In genomic region chr12:40010899-40011774, GRCh38 we compare ENCODE assay signal across 8 cellular contexts.
A peak's percentile ranks its signal among the peaks of the same experiment; 100 is the strongest.
DNase-seq lines count a peak whose midpoint lies in the region; ATAC-seq lines count a peak whose summit lies in the region.

No MANE protein-coding gene starts in this region.

- intact Hi-C loops in head of caudate nucleus (cut with DNase I): no loop called here

- DNase-seq in EH (ENCODE audit: low read depth) (peak; percentile 68), HPDE6-E6E7 (ENCODE audit: extremely low spot score) (peak; percentile 45), RPMI7951 (ENCODE audit: low read depth) (peak; percentile 71), head of caudate nucleus (peak in 35 of 42 donors; percentile 12 to 86 (median 57)), pulmonary artery endothelial cell (ENCODE audit: low read depth, low spot score) (peak; percentile 30), NCI-H2029 (lab: John Stamatoyannopoulos, UW) (no peak)
- DNase-seq in activated naive CD4-positive, alpha-beta T cell treated with anti-CD3 and anti-CD28 coated beads, Interleukin-2, amount 50 U/mL, for 16 hours: peak; percentile 36

- ATAC-seq in GM21390 (IDR thresholded peaks at IDR 0.05; ENCODE audit: unreplicated experiment): peak; percentile 92
